In the genomic region with DNA sequence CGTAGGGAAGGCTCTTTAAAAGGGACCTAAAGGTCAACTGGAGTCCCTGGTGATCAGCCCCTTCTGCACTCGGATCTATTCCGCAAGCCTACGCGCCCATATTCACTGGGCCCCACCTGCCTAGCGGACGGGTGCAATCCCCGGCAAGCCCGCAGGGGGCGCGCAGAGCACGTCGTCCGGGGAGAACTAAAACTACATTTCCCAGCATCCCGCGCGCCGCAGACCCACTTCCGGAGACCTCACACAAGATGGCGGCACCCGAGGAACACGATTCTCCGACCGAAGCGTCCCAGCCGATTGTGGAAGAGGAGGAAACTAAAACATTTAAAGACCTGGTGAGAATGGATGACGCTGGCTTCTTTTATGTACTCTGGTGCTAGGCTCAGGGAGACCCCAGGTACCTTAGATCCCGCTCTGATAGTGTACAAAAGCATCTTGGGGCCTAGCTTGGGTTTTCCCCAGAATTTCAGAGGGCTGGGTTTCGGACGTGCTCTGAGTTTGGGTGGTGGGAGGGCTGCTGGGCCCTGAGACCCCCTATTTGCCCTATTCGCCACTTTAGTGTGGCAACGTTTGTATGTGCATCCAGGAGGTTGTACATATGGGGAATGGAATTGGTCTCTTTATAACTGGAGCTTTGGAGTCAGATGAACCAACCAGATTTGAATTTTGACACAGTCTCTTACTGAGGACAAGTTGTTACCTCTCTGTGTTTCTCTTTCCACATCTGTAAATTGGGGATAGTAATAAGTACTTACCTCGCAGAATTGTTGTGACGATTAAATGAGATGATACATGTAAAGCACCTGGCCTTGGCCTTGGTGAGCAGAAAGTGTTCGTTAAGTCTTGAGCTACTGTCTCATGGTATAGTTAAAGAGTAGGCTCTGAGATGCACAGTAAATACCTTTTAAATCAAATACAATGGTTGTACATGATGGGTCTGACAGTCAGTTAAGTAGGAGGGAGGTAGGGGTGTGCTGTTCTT, we compare ENCODE assay signal across 1 cellular context.
A peak's percentile ranks its signal among the peaks of the same experiment; 100 is the strongest.
TF ChIP-seq lines count a peak whose summit lies in the region.

TSS of gene DDX47 (plus strand) at position 227 of the 982 bp plus-strand sequence. CDS start at position 249, 22 bp downstream.

TF ChIP-seq in HepG2, 621 proteins besides CTCF, POLR2A, EP300 and RAD21 (continued from another document and continues in another):
- TF ChIP-seq BRF2 (CRISPR knock-in tag; IDR thresholded peaks at IDR 0.05) = no peak
- no peak for TF ChIP-seq NONO (IDR thresholded peaks at IDR 0.05)
- peak; percentile 80 for TF ChIP-seq NONO (CRISPR knock-in tag; conservative IDR thresholded peaks at IDR 0.05)
- TF ChIP-seq SMAD1 (CRISPR knock-in tag; IDR thresholded peaks at IDR 0.05; ENCODE audit: borderline replicate concordance, low read depth) = no peak
- no peak for TF ChIP-seq ZNF589 (CRISPR knock-in tag; conservative IDR thresholded peaks at IDR 0.05)
- TF ChIP-seq HIVEP1 (CRISPR knock-in tag; IDR thresholded peaks at IDR 0.05) = peak; percentile 73
- no peak for TF ChIP-seq HOXA7 (CRISPR knock-in tag; IDR thresholded peaks at IDR 0.05)
- no peak for TF ChIP-seq FOXJ3 (CRISPR knock-in tag; IDR thresholded peaks at IDR 0.05; ENCODE audit: borderline replicate concordance)
- no peak for TF ChIP-seq MAF1 (CRISPR knock-in tag; IDR thresholded peaks at IDR 0.05; ENCODE audit: borderline replicate concordance)
- no peak; the same call in 1 of the 2 replicates for TF ChIP-seq ZNF639 (CRISPR knock-in tag; conservative IDR thresholded peaks at IDR 0.05)
- TF ChIP-seq KLF6 (CRISPR knock-in tag; IDR thresholded peaks at IDR 0.05) = peak; percentile 51; the same call in 1 of the 2 replicates
- TF ChIP-seq, protein P1, sequence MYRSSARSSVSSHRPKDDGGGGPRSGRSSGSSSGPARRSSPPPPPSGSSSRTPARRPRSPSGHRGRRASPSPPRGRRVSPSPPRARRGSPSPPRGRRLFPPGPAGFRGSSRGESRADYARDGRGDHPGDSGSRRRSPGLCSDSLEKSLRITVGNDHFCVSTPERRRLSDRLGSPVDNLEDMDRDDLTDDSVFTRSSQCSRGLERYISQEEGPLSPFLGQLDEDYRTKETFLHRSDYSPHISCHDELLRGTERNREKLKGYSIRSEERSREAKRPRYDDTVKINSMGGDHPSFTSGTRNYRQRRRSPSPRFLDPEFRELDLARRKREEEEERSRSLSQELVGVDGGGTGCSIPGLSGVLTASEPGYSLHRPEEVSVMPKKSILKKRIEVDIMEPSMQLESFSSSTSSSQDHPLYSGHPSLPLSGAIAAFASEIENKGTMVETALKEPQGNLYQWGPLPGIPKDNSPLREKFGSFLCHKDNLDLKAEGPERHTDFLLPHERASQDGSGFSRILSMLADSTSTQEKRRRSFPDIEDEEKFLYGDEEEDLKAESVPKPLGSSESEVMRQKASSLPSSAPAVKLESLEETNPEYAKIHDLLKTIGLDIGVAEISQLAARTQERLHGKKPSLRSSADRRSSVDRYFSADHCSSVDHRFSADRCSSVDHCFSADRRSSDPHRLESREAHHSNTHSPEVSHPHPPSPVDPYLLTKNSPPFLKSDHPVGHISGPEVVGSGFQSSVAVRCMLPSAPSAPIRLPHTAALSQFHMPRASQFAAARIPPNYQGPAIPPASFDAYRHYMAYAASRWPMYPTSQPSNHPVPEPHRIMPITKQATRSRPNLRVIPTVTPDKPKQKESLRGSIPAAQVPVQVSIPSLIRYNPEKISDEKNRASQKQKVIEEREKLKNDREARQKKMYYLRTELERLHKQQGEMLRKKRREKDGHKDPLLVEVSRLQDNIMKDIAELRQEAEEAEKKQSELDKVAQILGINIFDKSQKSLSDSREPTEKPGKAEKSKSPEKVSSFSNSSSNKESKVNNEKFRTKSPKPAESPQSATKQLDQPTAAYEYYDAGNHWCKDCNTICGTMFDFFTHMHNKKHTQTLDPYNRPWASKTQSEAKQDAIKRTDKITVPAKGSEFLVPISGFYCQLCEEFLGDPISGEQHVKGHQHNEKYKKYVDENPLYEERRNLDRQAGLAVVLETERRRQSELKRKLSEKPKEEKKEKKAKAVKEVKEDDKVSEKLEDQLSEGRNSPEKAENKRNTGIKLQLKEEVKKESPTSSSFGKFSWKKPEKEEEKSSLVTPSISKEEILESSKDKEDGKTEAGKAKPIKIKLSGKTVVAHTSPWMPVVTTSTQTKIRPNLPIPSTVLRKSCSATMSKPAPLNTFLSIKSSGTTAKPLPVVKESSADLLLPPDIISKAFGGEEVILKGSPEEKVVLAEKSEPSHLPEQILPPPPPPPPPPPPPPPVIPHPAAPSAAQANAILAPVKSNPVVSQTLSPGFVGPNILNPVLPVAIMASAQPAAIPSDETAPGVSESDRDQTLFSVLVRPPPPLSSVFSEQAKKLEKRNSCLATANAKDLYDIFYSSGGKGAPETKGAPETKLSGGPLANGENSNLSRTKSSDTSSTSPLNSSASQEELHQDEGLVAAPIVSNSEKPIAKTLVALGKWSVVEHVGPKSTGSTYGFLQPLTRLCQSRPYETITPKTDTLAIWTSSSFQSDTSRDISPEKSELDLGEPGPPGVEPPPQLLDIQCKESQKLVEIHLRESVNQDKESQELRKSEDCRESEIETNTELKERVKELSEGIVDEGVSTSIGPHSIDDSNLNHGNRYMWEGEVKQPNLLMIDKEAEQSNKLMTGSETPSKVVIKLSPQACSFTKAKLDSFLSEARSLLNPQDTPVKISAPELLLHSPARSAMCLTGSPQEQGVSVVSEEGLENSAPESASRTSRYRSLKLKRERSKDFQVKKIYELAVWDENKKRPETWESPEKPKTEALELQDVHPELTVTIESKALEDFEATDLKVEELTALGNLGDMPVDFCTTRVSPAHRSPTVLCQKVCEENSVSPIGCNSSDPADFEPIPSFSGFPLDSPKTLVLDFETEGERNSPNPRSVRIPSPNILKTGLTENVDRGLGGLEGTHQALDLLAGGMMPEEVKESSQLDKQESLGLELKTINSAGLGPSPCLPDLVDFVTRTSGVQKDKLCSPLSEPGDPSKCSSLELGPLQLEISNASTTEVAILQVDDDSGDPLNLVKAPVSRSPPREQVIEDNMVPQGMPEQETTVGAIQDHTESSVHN (CRISPR knock-in tag; IDR thresholded peaks at IDR 0.05) = no peak
- no peak for TF ChIP-seq NCOA1 (CRISPR knock-in tag; IDR thresholded peaks at IDR 0.05)
- peak; percentile 83 for TF ChIP-seq KDM2A (CRISPR knock-in tag; IDR thresholded peaks at IDR 0.05; ENCODE audit: borderline replicate concordance, low read depth)
- TF ChIP-seq MEIS1 (CRISPR knock-in tag; IDR thresholded peaks at IDR 0.05; ENCODE audit: borderline replicate concordance) = no peak
- no peak for TF ChIP-seq ZNF75D (CRISPR knock-in tag; IDR thresholded peaks at IDR 0.05; ENCODE audit: borderline replicate concordance)
- no peak for TF ChIP-seq THYN1 (CRISPR knock-in tag; IDR thresholded peaks at IDR 0.05; ENCODE audit: borderline replicate concordance, low read depth)
- peak; percentile 84; the same call in 1 of the 2 replicates for TF ChIP-seq THAP9 (CRISPR knock-in tag; IDR thresholded peaks at IDR 0.05; ENCODE audit: borderline replicate concordance)
- TF ChIP-seq GPN1 (CRISPR knock-in tag; IDR thresholded peaks at IDR 0.05; ENCODE audit: borderline replicate concordance) = no peak
- TF ChIP-seq ZNF432 (CRISPR knock-in tag; IDR thresholded peaks at IDR 0.05; ENCODE audit: borderline replicate concordance) = no peak
- TF ChIP-seq MTA3 (CRISPR knock-in tag; IDR thresholded peaks at IDR 0.05) = no peak
- no peak for TF ChIP-seq SIX1 (CRISPR knock-in tag; IDR thresholded peaks at IDR 0.05; ENCODE audit: borderline replicate concordance)
- no peak for TF ChIP-seq SCMH1 (CRISPR knock-in tag; IDR thresholded peaks at IDR 0.05; ENCODE audit: borderline replicate concordance)
- no peak for TF ChIP-seq ZNF513 (CRISPR knock-in tag; conservative IDR thresholded peaks at IDR 0.05)
- no peak for TF ChIP-seq FOSL1 (CRISPR knock-in tag; IDR thresholded peaks at IDR 0.05; ENCODE audit: borderline replicate concordance)
- peak; percentile 75 for TF ChIP-seq MED1 (CRISPR knock-in tag; IDR thresholded peaks at IDR 0.05)
- no peak for TF ChIP-seq PLRG1 (conservative IDR thresholded peaks at IDR 0.05)
- peak; percentile 37; the same call in 1 of the 2 replicates for TF ChIP-seq FOXO1 (CRISPR knock-in tag; IDR thresholded peaks at IDR 0.05)
- TF ChIP-seq MAX (IDR thresholded peaks at IDR 0.05) = peak; percentile 81
- TF ChIP-seq CENPX (CRISPR knock-in tag; IDR thresholded peaks at IDR 0.05) = no peak
- 0 out of 2 replicates have a peak, but pooled peaks have one; percentile 17 for TF ChIP-seq DNMT3B (CRISPR knock-in tag; conservative IDR thresholded peaks at IDR 0.05)
- no peak for TF ChIP-seq GTF3A (CRISPR knock-in tag; conservative IDR thresholded peaks at IDR 0.05)
- TF ChIP-seq FUBP1 (CRISPR knock-in tag; IDR thresholded peaks at IDR 0.05; ENCODE audit: borderline replicate concordance) = 0 out of 2 replicates have a peak, but pooled peaks have one; percentile 30
- 0 out of 2 replicates have a peak, but pooled peaks have one; percentile 30 for TF ChIP-seq MTA1 (CRISPR knock-in tag; IDR thresholded peaks at IDR 0.05; ENCODE audit: borderline replicate concordance)
- TF ChIP-seq FOXC1 (CRISPR knock-in tag; IDR thresholded peaks at IDR 0.05; ENCODE audit: borderline replicate concordance) = no peak
- TF ChIP-seq SETDB1 (CRISPR knock-in tag; IDR thresholded peaks at IDR 0.05; ENCODE audit: borderline replicate concordance) = no peak
